Comparison of ENCODE assay signal across 1 cellular context in genomic region chr19:45293682-45294081, GRCh38.
TF ChIP-seq lines count a peak whose summit lies in the region.

No MANE protein-coding gene starts in this region.

TF ChIP-seq in HCT116, 20 proteins besides CTCF, POLR2A, EP300 and RAD21:
- TF ChIP-seq CBX3 (IDR thresholded peaks at IDR 0.05; ENCODE audit: low read depth), result no peak
- TF ChIP-seq EZH2 (IDR thresholded peaks at IDR 0.05), result no peak
- TF ChIP-seq EZH2phosphoT487 (IDR thresholded peaks at IDR 0.05; ENCODE audit: borderline replicate concordance), result no peak
- no peak for TF ChIP-seq ZBTB33 (IDR thresholded peaks at IDR 0.05; ENCODE audit: extremely low read depth, insufficient replicate concordance, low read length)
- no peak for TF ChIP-seq TCF7L2 (IDR thresholded peaks at IDR 0.05; ENCODE audit: borderline replicate concordance, extremely low read depth, insufficient read depth, insufficient read length)
- TF ChIP-seq ATF3 (IDR thresholded peaks at IDR 0.05), result no peak
- TF ChIP-seq SRF (IDR thresholded peaks at IDR 0.05; ENCODE audit: low read depth), result no peak
- TF ChIP-seq EGR1 (IDR thresholded peaks at IDR 0.05; ENCODE audit: low read depth), result no peak
- TF ChIP-seq JUND (IDR thresholded peaks at IDR 0.05), result no peak
